16 cellular contexts compared by ENCODE assay signal in the genomic region with DNA sequence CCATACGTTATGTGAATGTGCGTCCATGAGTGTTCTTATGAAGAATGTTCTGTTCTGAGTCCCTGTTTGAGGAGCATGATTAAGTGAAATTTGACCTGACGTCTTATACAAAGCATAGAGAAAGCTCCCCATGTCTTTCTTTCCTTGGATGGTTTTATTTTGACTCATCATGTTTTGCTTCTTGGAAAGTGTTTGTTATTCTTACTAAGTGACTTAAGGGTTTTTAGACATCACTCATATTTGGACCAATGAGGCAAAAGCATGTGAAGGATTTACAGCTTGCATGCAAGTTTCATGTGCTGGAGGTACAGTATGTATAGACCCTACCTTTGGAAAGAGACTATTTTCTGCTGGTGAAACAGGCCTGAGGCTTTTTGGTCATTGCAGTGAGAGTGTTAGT. TPM values are rescaled to one million over a fixed set of nuclear protein-coding genes. Genes with fewer than 3 reads are reported as not detected.
DNase-seq lines count a peak whose midpoint lies in the region; ATAC-seq and TF ChIP-seq lines count a peak whose summit lies in the region.
"Had no signal": no experiment of that assay in that cellular context is flagged by ENCODE, and none has a peak within 500 bp of the region (broad histone marks: within the 10 kb centered on the region; RNA-seq: fewer than 3 reads in every experiment).

No MANE protein-coding gene starts in this region.

- POLR2A ChIA-PET in MCF 10A (lab: Yijun Ruan, JAX): interaction anchor here (0.6 to 3.7 kb wide), 16 partner anchors 9 to 162 kb away, joined by 3 to 23 read pairs (median 4); no protein-coding TSS in a partner anchor

- peaks cover 39% of the 10 kb centered on the region for H3K4me1 Mint-ChIP-seq in MCF 10A (ENCODE audit: insufficient read depth, unreplicated experiment)

- no peaks in the 10 kb centered on the region for H3K36me3 ChIP-seq in breast epithelium
- H3K36me3 ChIP-seq: BE2C, stomach had no signal

- H3K4me3 ChIP-seq in breast epithelium (no peak overlapping the region), fibroblast of the aortic adventitia (ENCODE audit: low read depth, low read length) (no peak overlapping the region)
- H3K4me3 ChIP-seq: stomach had no signal

- no peaks in the 10 kb centered on the region for H3K4me1 ChIP-seq in breast epithelium
- H3K4me1 ChIP-seq: BE2C had no signal

- H3K27ac ChIP-seq in breast epithelium: no peak overlapping the region
- H3K27ac ChIP-seq: stomach had no signal

- no peak overlapping the region for H3K4me3 Mint-ChIP-seq in MCF 10A (ENCODE audit: unreplicated experiment)
- H3K4me3 Mint-ChIP-seq: activated CD4-positive, alpha-beta T cell treated with anti-CD3 and anti-CD28 coated beads, Interleukin-2, amount 10 ng/mL, durations not matched to agents 7 days and 5 days; nephron had no signal

- H3K36me3 Mint-ChIP-seq in MCF 10A (ENCODE audit: insufficient read depth, unreplicated experiment): no peaks in the 10 kb centered on the region
- H3K36me3 Mint-ChIP-seq: activated naive CD4-positive, alpha-beta T cell treated with anti-CD3 and anti-CD28 coated beads, Interleukin-2, amount 50 U/mL, for 72 hours had no signal

- no peaks in the 10 kb centered on the region for H3K27me3 Mint-ChIP-seq in MCF 10A (ENCODE audit: insufficient read depth, unreplicated experiment)

- BruUV-seq in MCF 10A (replicated peaks; lab: Mats Ljungman, UMichigan): no TSS peak

- no peaks in the 10 kb centered on the region for H3K27me3 ChIP-seq in breast epithelium
- H3K27me3 ChIP-seq: BE2C, stomach had no signal

- DNase-seq in MCF 10A (ENCODE audit: unreplicated experiment): peak; percentile 92
- DNase-seq in breast epithelium (ENCODE audit: low spot score in 2 of 2): no peak
- DNase-seq in fibroblast of the aortic adventitia (ENCODE audit: low read depth): peak; percentile 82
- DNase-seq in stromal cell of bone marrow (ENCODE audit: low read depth): peak; percentile 82
- DNase-seq in NCI-H82 treated with DMSO at 0.1 percent for 48 hours (lab: John Stamatoyannopoulos, UW; ENCODE audit: unreplicated experiment): no peak
- DNase-seq: activated CD4-positive, alpha-beta T cell treated with anti-CD3 and anti-CD28 coated beads, Interleukin-2, amount 10 ng/mL, durations not matched to agents 7 days and 5 days; BE2C; effector CD4-positive, alpha-beta T cell; MV-4-11; stimulated activated CD4-positive, alpha-beta T cell treated with anti-CD3 and anti-CD28 coated beads, Interleukin-1b, Interleukin-23, amount 100 ng/mL, for 48 hours; stomach had no signal

- CTCF ChIA-PET in MCF 10A (lab: Yijun Ruan, JAX): interaction anchor here (0.6 to 1.4 kb wide), 8 partner anchors 22 to 866 kb away, joined by 3 to 6 read pairs (median 3); no protein-coding TSS in a partner anchor

- no peaks in the 10 kb centered on the region for H3K9me3 ChIP-seq in breast epithelium
- H3K9me3 ChIP-seq: BE2C, stomach had no signal

- TF ChIP-seq CTCF in MCF 10A (IDR thresholded peaks at IDR 0.05; ENCODE audit: unreplicated experiment) (no peak), breast epithelium (IDR thresholded peaks at IDR 0.05) (no peak), fibroblast of the aortic adventitia (IDR thresholded peaks at IDR 0.05; ENCODE audit: insufficient read depth, low read length) (no peak)

- ATAC-seq in SK-N-SH treated with all-trans-retinoic acid at 6 μM for 48 hours (peak; percentile 97), HG02623 (IDR thresholded peaks at IDR 0.05; ENCODE audit: unreplicated experiment) (no peak), HG03159 (IDR thresholded peaks at IDR 0.05; ENCODE audit: unreplicated experiment) (no peak)

- intact Hi-C loops in MCF 10A (cut with micrococcal nuclease) (loop anchor here (1.0 to 2.0 kb wide), 2 partner anchors 33 to 37 kb away; a partner anchor contains a TSS), breast epithelium (cut with DNase I; ENCODE audit: low total_unique reads) (no loop called here)

- no peaks in the 10 kb centered on the region for H3K9me3 Mint-ChIP-seq in MCF 10A (ENCODE audit: unreplicated experiment)
- H3K9me3 Mint-ChIP-seq: activated CD4-positive, alpha-beta T cell treated with anti-CD3 and anti-CD28 coated beads, Interleukin-2, amount 10 ng/mL, durations not matched to agents 7 days and 5 days; activated naive CD4-positive, alpha-beta T cell treated with anti-CD3 and anti-CD28 coated beads, Interleukin-2, amount 50 U/mL, for 72 hours; nephron had no signal

- no peak for TF ChIP-seq POLR2A in breast epithelium (IDR thresholded peaks at IDR 0.05)

- H3K27ac Mint-ChIP-seq in MCF 10A (ENCODE audit: low read depth, unreplicated experiment): peak overlapping the region; percentile 99
- H3K27ac Mint-ChIP-seq: activated CD4-positive, alpha-beta T cell treated with anti-CD3 and anti-CD28 coated beads, Interleukin-2, amount 10 ng/mL, durations not matched to agents 7 days and 5 days; activated naive CD4-positive, alpha-beta T cell treated with anti-CD3 and anti-CD28 coated beads, Interleukin-2, amount 50 U/mL, for 72 hours; nephron had no signal

TF ChIP-seq in SK-N-SH treated with all-trans-retinoic acid at 6 μM for 48 hours, 23 proteins besides CTCF, POLR2A, EP300 and RAD21:
- TF ChIP-seq ZC3H10 (CRISPR knock-in tag; IDR thresholded peaks at IDR 0.05) (no peak), ISL1 (CRISPR knock-in tag; IDR thresholded peaks at IDR 0.05) (peak; percentile 30; the same call in 1 of the 2 replicates)

RNA-seq across cellular contexts. Expression of a gene that starts 33.5 kb away (rescaled TPM):
- total RNA-seq in MCF 10A (2022) (28.2 and 39.9 TPM in 2 replicates), breast epithelium (100 to 1,000 TPM in 1 of 3 donors, 10 to 100 TPM in 2; 53.7 to 225 (median 83.2) TPM), fibroblast of the aortic adventitia (ENCODE audit: low replicate concordance) (104 and 129 TPM in 2 replicates)

Comparison
In these comparisons a context has a peak if more than half of its experiments do, and no peak if none do; other contexts are left out.
1. DNase-seq: peak in MCF 10A (single experiment), fibroblast of the aortic adventitia (single experiment) and stromal cell of bone marrow (single experiment); none in breast epithelium (0 of 2) and NCI-H82 treated with DMSO at 0.1 percent for 48 hours (single experiment).